Comparison of ENCODE assay signal across 1 cellular context in the genomic region with DNA sequence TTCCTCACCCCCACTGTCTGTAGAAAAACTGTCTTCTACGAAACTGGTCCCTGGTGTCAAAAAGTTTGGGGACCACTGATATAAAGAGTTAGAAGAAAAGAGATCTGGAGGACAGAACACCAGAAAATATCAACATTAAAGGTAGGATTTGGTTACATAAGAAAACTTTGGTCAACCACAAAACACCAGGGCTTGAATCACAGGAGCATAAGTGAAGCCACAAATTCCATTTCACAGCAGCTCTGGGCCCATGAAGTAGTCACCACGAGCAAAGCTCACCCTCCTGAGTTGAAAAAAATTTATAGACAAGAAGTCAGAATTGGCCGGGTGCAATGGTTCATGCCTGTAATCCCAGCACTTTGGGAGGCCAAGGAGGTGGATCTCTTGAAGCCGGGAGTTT.
TF ChIP-seq lines count a peak whose summit lies in the region.

No MANE protein-coding gene starts in this region.

TF ChIP-seq in WTC11, 78 proteins besides CTCF, POLR2A, EP300 and RAD21 (continued from another document):
- TF ChIP-seq JAZF1 (CRISPR knock-in tag; IDR thresholded peaks at IDR 0.05) (no peak), ZNF423 (CRISPR knock-in tag; IDR thresholded peaks at IDR 0.05) (no peak), ELF4 (CRISPR knock-in tag; IDR thresholded peaks at IDR 0.05; ENCODE audit: low read depth) (no peak)
- TF ChIP-seq, protein P1, sequence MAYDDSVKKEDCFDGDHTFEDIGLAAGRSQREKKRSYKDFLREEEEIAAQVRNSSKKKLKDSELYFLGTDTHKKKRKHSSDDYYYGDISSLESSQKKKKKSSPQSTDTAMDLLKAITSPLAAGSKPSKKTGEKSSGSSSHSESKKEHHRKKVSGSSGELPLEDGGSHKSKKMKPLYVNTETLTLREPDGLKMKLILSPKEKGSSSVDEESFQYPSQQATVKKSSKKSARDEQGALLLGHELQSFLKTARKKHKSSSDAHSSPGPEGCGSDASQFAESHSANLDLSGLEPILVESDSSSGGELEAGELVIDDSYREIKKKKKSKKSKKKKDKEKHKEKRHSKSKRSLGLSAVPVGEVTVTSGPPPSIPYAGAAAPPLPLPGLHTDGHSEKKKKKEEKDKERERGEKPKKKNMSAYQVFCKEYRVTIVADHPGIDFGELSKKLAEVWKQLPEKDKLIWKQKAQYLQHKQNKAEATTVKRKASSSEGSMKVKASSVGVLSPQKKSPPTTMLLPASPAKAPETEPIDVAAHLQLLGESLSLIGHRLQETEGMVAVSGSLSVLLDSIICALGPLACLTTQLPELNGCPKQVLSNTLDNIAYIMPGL (CRISPR knock-in tag; IDR thresholded peaks at IDR 0.05), result no peak
- TF ChIP-seq, protein P2, sequence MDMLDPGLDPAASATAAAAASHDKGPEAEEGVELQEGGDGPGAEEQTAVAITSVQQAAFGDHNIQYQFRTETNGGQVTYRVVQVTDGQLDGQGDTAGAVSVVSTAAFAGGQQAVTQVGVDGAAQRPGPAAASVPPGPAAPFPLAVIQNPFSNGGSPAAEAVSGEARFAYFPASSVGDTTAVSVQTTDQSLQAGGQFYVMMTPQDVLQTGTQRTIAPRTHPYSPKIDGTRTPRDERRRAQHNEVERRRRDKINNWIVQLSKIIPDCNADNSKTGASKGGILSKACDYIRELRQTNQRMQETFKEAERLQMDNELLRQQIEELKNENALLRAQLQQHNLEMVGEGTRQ (CRISPR knock-in tag; IDR thresholded peaks at IDR 0.05), result no peak
- TF ChIP-seq, protein P3, sequence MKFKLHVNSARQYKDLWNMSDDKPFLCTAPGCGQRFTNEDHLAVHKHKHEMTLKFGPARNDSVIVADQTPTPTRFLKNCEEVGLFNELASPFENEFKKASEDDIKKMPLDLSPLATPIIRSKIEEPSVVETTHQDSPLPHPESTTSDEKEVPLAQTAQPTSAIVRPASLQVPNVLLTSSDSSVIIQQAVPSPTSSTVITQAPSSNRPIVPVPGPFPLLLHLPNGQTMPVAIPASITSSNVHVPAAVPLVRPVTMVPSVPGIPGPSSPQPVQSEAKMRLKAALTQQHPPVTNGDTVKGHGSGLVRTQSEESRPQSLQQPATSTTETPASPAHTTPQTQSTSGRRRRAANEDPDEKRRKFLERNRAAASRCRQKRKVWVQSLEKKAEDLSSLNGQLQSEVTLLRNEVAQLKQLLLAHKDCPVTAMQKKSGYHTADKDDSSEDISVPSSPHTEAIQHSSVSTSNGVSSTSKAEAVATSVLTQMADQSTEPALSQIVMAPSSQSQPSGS (CRISPR knock-in tag; IDR thresholded peaks at IDR 0.05; ENCODE audit: borderline replicate concordance, low read depth), result no peak
- TF ChIP-seq, protein P4, sequence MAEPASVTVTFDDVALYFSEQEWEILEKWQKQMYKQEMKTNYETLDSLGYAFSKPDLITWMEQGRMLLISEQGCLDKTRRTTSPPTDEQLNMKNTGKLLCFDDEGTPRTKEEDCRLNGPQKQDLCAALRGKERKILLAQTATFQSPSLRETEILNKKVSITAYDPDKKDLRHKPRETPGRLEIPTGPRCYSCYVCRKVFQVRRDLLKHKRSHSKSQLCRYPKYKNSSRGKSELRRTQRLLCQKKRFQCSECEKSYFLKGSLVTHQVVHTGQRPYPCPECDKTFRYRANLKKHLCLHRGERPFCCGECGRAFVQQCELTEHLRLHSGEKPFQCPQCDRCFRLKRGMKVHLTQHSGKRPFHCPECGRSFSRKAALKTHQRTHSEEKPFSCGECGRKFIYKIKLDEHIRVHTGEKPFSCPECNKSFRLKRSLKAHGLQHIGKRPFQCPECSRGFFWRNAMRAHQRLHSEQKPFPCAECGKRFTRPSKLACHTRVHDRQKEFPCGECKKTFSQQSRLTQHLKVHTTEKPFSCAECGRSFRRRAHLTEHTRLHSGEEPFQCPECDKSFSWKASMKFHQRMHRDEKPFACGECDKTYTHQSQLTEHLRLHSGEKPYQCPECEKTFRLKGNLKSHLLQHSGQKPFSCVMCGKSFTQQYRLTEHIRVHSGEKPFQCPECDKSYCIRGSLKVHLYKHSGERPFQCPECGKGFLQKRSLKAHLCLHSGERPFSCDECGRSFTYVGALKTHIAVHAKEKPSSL (CRISPR knock-in tag; conservative IDR thresholded peaks at IDR 0.05), result no peak
